8 cellular contexts compared by ENCODE assay signal in the genomic region with DNA sequence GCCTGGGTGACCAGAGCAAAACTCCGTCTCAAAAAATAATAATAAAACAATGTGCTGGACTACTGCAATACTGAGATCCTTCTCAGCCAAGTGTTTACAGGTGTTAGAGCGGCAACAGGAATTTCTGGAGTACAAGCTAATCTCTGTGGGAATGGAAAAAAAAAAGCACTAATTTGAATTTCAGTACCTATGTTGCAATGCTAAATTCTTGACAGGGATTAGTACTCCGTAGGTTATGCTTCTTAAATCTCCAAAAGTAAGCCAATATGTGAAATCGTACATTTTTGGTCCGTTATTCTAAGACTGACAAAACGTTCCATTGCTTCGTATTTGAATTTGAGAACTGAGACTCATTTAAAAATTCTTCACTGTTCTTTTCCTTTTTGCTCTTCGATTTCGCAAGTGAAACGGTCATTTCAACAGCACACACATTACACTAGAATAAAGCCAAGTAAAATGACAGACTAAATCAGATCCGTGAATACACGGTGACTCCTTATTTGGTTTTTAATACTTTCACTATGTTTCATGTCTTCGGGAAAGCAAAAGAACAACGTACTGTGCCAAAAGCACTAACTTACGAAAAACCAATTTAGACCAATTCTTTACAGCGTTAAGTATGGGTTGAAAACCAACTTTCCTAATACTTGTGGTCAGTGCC. TPM values are rescaled to one million over a fixed set of nuclear protein-coding genes. Genes with fewer than 3 reads are reported as not detected.
DNase-seq lines count a peak whose midpoint lies in the region; ATAC-seq and TF ChIP-seq lines count a peak whose summit lies in the region.

No MANE protein-coding gene starts in this region.

- CTCF ChIA-PET in activated CD8-positive, alpha-beta T cell treated with anti-CD3 and anti-CD28 coated beads, Interleukin-2, amount 10 ng/mL, durations not matched to agents 7 days and 5 days (lab: Charles Lee) = interaction anchor here (1.0 to 2.8 kb wide), 7 partner anchors 9 to 181 kb away, joined by 3 to 22 read pairs (median 4); a partner anchor contains a TSS

- H3K27ac Mint-ChIP-seq in activated CD8-positive, alpha-beta T cell treated with anti-CD3 and anti-CD28 coated beads, Interleukin-2, amount 10 ng/mL, durations not matched to agents 7 days and 5 days = peak overlapping the region; percentile 87

- TF ChIP-seq CTCF in stomach (IDR thresholded peaks at IDR 0.05) (no peak), omental fat pad (IDR thresholded peaks at IDR 0.05) (no peak)

- H3K9me3 ChIP-seq in stomach = no peaks in the 10 kb centered on the region

- peaks cover 43 to 61% (median 51%) of the 10 kb centered on the region in 4 donors for H3K4me1 ChIP-seq in stomach

- no peaks in the 10 kb centered on the region for H3K27me3 Mint-ChIP-seq in activated CD8-positive, alpha-beta T cell treated with anti-CD3 and anti-CD28 coated beads, Interleukin-2, amount 10 ng/mL, durations not matched to agents 7 days and 5 days (ENCODE audit: low read depth)

- peak overlapping the region; percentile 40 for H3K4me3 ChIP-seq in iPS-11a (ENCODE audit: low read depth, low read length)
- peak overlapping the region; percentile 70 to 92 (median 83) for H3K4me3 ChIP-seq in stomach

- H3K36me3 Mint-ChIP-seq in activated CD8-positive, alpha-beta T cell treated with anti-CD3 and anti-CD28 coated beads, Interleukin-2, amount 10 ng/mL, durations not matched to agents 7 days and 5 days (ENCODE audit: low read depth) = peaks cover 20% of the 10 kb centered on the region

- TF ChIP-seq POLR2A in stomach (IDR thresholded peaks at IDR 0.05) = no peak

- POLR2A ChIA-PET in activated CD8-positive, alpha-beta T cell treated with anti-CD3 and anti-CD28 coated beads, Interleukin-2, amount 10 ng/mL, durations not matched to agents 7 days and 5 days (lab: Charles Lee) = interaction anchor here (0.6 to 2.3 kb wide), 3 partner anchors 11 to 770 kb away, joined by 3 to 14 read pairs (median 3); a partner anchor contains a TSS

- intact Hi-C loops in stomach (cut with DNase I; ENCODE audit: low total_unique reads) = no loop called here

- ATAC-seq in activated CD8-positive, alpha-beta T cell treated with anti-CD3 and anti-CD28 coated beads, Interleukin-2, amount 10 ng/mL, durations not matched to agents 7 days and 5 days = no peak
- ATAC-seq in GM21619 (IDR thresholded peaks at IDR 0.05; ENCODE audit: unreplicated experiment) = no peak
- no peak for ATAC-seq in omental fat pad (ENCODE audit: low FRiP score)

- peaks cover 34% of the 10 kb centered on the region for H3K4me1 Mint-ChIP-seq in activated CD8-positive, alpha-beta T cell treated with anti-CD3 and anti-CD28 coated beads, Interleukin-2, amount 10 ng/mL, durations not matched to agents 7 days and 5 days (ENCODE audit: low read depth)

- H3K36me3 ChIP-seq in stomach = peaks cover 0 to 5% (median 2%) of the 10 kb centered on the region in 4 donors

- peak overlapping the region; percentile 87 for H3K4me3 Mint-ChIP-seq in activated CD8-positive, alpha-beta T cell treated with anti-CD3 and anti-CD28 coated beads, Interleukin-2, amount 10 ng/mL, durations not matched to agents 7 days and 5 days

- DNase-seq in AG08395 (ENCODE audit: low spot score) = peak; percentile 8
- DNase-seq in HCEC 1CT = peak; percentile 49
- DNase-seq in activated CD8-positive, alpha-beta T cell treated with anti-CD3 and anti-CD28 coated beads, Interleukin-2, amount 10 ng/mL, durations not matched to agents 7 days and 5 days = no peak
- DNase-seq in stomach = no peak
- no peak for DNase-seq in nucleus accumbens (lab: John Stamatoyannopoulos, UW)
- DNase-seq in omental fat pad (ENCODE audit: low spot score) = no peak

- TF ChIP-seq EP300 in stomach (IDR thresholded peaks at IDR 0.05) = no peak

- no peaks in the 10 kb centered on the region for H3K27me3 ChIP-seq in stomach

- H3K9me3 Mint-ChIP-seq in activated CD8-positive, alpha-beta T cell treated with anti-CD3 and anti-CD28 coated beads, Interleukin-2, amount 10 ng/mL, durations not matched to agents 7 days and 5 days (ENCODE audit: insufficient read depth) = no peaks in the 10 kb centered on the region

- WGBS in stomach, 5 donors = 16 to 28% (median 24%) methylated on average over 16 of the region's 16 CpGs

- peak overlapping the region; percentile 96 to 100 (median 99) for H3K27ac ChIP-seq in stomach

RNA-seq across cellular contexts. Expression of a gene that starts 1.0 kb away (rescaled TPM):
- total RNA-seq in activated CD8-positive, alpha-beta T cell treated with anti-CD3 and anti-CD28 coated beads, Interleukin-2, amount 10 ng/mL, durations not matched to agents 7 days and 5 days = 10 to 100 TPM; 35.1 to 37.3 TPM
- total RNA-seq in stomach = 10 to 100 TPM; 10.1 to 99.3 (median 53.5) TPM
- polyA plus RNA-seq in stomach = 10 to 100 TPM in 1 of 3 donors, 1 to 10 TPM in 2; 5.7 to 17.7 (median 8.0) TPM
- 100 to 1,000 TPM in 1 of 4 donors, 10 to 100 TPM in 3; 84.4 to 100 (median 86.5) TPM for total RNA-seq in omental fat pad

RNA-seq across cellular contexts. Expression of a gene that starts 11.1 kb away (rescaled TPM):
- 10 to 100 TPM; 62.2 to 62.4 TPM for total RNA-seq in activated CD8-positive, alpha-beta T cell treated with anti-CD3 and anti-CD28 coated beads, Interleukin-2, amount 10 ng/mL, durations not matched to agents 7 days and 5 days
- total RNA-seq in stomach (10 to 100 TPM; 22.2 to 83.8 (median 28.6) TPM), omental fat pad (100 to 1,000 TPM; 137 to 307 (median 193) TPM)
- polyA plus RNA-seq in stomach = 10 to 100 TPM; 26.6 to 61.0 (median 32.0) TPM

RNA-seq across cellular contexts. Expression of a gene that starts 56.0 kb away (rescaled TPM):
- total RNA-seq in activated CD8-positive, alpha-beta T cell treated with anti-CD3 and anti-CD28 coated beads, Interleukin-2, amount 10 ng/mL, durations not matched to agents 7 days and 5 days = 10 to 100 TPM in 1 of 2 experiments, 1 to 10 TPM in 1; 9.7 to 10.4 TPM
- total RNA-seq in stomach (10 to 100 TPM in 3 of 5 donors, not detected in 2; 10.6 to 25.9 (median 21.0) TPM), omental fat pad (100 to 1,000 TPM; 125 to 616 (median 260) TPM)
- 10 to 100 TPM; 51.2 to 75.0 (median 52.5) TPM for polyA plus RNA-seq in stomach

Comparison
In these comparisons a context has a peak if more than half of its experiments do, and no peak if none do; other contexts are left out.
1. DNase-seq: peak in AG08395 (single experiment) and HCEC 1CT (single experiment); none in activated CD8-positive, alpha-beta T cell treated with anti-CD3 and anti-CD28 coated beads, Interleukin-2, amount 10 ng/mL, durations not matched to agents 7 days and 5 days (single experiment), stomach (single experiment), nucleus accumbens (0 of 56) and omental fat pad (single experiment).
2. RNA of a gene that starts 56.0 kb away (total RNA-seq): 125 to 616 TPM in omental fat pad; 10.6 to 25.9 TPM in stomach and 9.7 to 10.4 TPM in activated CD8-positive, alpha-beta T cell treated with anti-CD3 and anti-CD28 coated beads, Interleukin-2, amount 10 ng/mL, durations not matched to agents 7 days and 5 days; every median in the first group is over 4 times any median in the second.